In genomic region chr16:52912565-52913173, GRCh38 we compare ENCODE assay signal across 8 cellular contexts.
A peak's percentile ranks its signal among the peaks of the same experiment; 100 is the strongest.
DNase-seq lines count a peak whose midpoint lies in the region; ATAC-seq, FAIRE-seq and TF ChIP-seq lines count a peak whose summit lies in the region.

No MANE protein-coding gene starts in this region.

- H3K56ac ChIP-seq in H1 (replicated peaks; ENCODE audit: insufficient read length, low read depth, low read length) = no peak overlapping the region

- no peaks in the 10 kb centered on the region for H3K27me3 ChIP-seq in RWPE2 (ENCODE audit: insufficient read depth, poor library complexity, severe bottlenecking)
- no peaks in the 10 kb centered on the region for H3K27me3 ChIP-seq in H1 (replicated peaks in 1 of 4; ENCODE audit: control insufficient read depth in 3 of 4, extremely low read depth in 1 of 4, insufficient read depth in 3 of 4, low read length in 3 of 4)
- no peaks in the 10 kb centered on the region for H3K27me3 ChIP-seq in mesenchymal stem cell (ENCODE audit: control insufficient read depth in 1 of 2, insufficient read depth in 1 of 2, low read length in 2 of 2)
- no peaks in the 10 kb centered on the region for H3K27me3 ChIP-seq in upper lobe of right lung

- ATAC-seq in GM21360 (IDR thresholded peaks at IDR 0.05; ENCODE audit: unreplicated experiment) = peak; percentile 59
- ATAC-seq in RWPE2 (ENCODE audit: low read depth) = peak; percentile 88
- peak; percentile 86 for ATAC-seq in upper lobe of right lung
- ATAC-seq in GM21529 (IDR thresholded peaks at IDR 0.05; ENCODE audit: unreplicated experiment) = no peak

- H2BK5ac ChIP-seq in H1 (ENCODE audit: low read depth, low read length) (no peak overlapping the region), mesenchymal stem cell (ENCODE audit: low read depth, low read length, poor library complexity, severe bottlenecking) (no peak overlapping the region)

- H3K9ac ChIP-seq in H1 (replicated peaks in 1 of 4; ENCODE audit: extremely low read depth in 1 of 4, low read depth in 3 of 4, low read length in 3 of 4) = no peak overlapping the region
- no peak overlapping the region for H3K9ac ChIP-seq in mesenchymal stem cell (ENCODE audit: low read length)

- POLR2A ChIA-PET in H1 (lab: Charles Lee; ENCODE audit: partially characterized antibody) = no interaction called here

- no peak overlapping the region for H3K27ac ChIP-seq in RWPE2 (ENCODE audit: poor library complexity, severe bottlenecking)
- H3K27ac ChIP-seq in H1 (ENCODE audit: low read depth, low read length) = no peak overlapping the region
- no peak overlapping the region for H3K27ac ChIP-seq in mesenchymal stem cell (ENCODE audit: low read length, poor library complexity, severe bottlenecking)
- H3K27ac ChIP-seq in upper lobe of right lung = no peak overlapping the region

- H2BK15ac ChIP-seq in H1 (ENCODE audit: low read length) (no peak overlapping the region), mesenchymal stem cell (ENCODE audit: low read depth, poor library complexity, severe bottlenecking) (no peak overlapping the region)

- FAIRE-seq in H1 (lab: Jason Lieb, UNC) = peak; percentile 94

- H3K79me1 ChIP-seq in H1 (ENCODE audit: low read depth, low read length) = no peaks in the 10 kb centered on the region
- no peaks in the 10 kb centered on the region for H3K79me1 ChIP-seq in mesenchymal stem cell (replicated peaks; ENCODE audit: low read length, poor library complexity, severe bottlenecking)

- H4K20me1 ChIP-seq in H1 (replicated peaks in 1 of 2; ENCODE audit: control insufficient read depth in 1 of 2, insufficient read depth in 2 of 2, low read length in 2 of 2) = no peaks in the 10 kb centered on the region

- no peaks in the 10 kb centered on the region for H3K9me3 ChIP-seq in RWPE2 (ENCODE audit: severe bottlenecking)
- no peaks in the 10 kb centered on the region for H3K9me3 ChIP-seq in H1 (ENCODE audit: insufficient read depth in 2 of 2, low read depth in 1 of 2, low read length in 1 of 2)
- H3K9me3 ChIP-seq in mesenchymal stem cell (ENCODE audit: control insufficient read depth, low read length) = no peaks in the 10 kb centered on the region
- H3K9me3 ChIP-seq in upper lobe of right lung = no peaks in the 10 kb centered on the region

- intact Hi-C loops in upper lobe of right lung (cut with DNase I) = no loop called here

- no peak for TF ChIP-seq POLR2A in H1 (IDR thresholded peaks at IDR 0.05; ENCODE audit: control extremely low read depth in 1 of 2, low read depth in 2 of 2, low read length in 2 of 2)

- H3K4ac ChIP-seq in H1 (replicated peaks; ENCODE audit: insufficient read length, low read depth, low read length) (no peak overlapping the region), mesenchymal stem cell (ENCODE audit: low read depth in 1 of 2, low read length in 2 of 2) (no peak overlapping the region)

- DNase-seq in DMS53 treated with DMSO at 0.1 percent for 48 hours (lab: John Stamatoyannopoulos, UW; ENCODE audit: unreplicated experiment) = peak; percentile 68
- DNase-seq in RWPE2 (ENCODE audit: low spot score) = no peak
- peak; percentile 33 to 82 for DNase-seq in H1 (ENCODE audit: low read depth in 1 of 2, low spot score in 2 of 2)
- peak; percentile 31 for DNase-seq in mesenchymal stem cell
- peak; percentile 66 for DNase-seq in upper lobe of right lung

- H2AFZ ChIP-seq in H1 (ENCODE audit: low read length) = no peak overlapping the region
- H2AFZ ChIP-seq in mesenchymal stem cell (ENCODE audit: low read depth, low read length) = no peak overlapping the region

- H3K23ac ChIP-seq in H1 (ENCODE audit: insufficient read length) (no peak overlapping the region), mesenchymal stem cell (ENCODE audit: low read length in 2 of 2) (no peak overlapping the region)

- WGBS in H1 (ENCODE audit: extremely low coverage in 1 of 2, insufficient coverage in 1 of 2, insufficient read length in 1 of 2, insufficient replicate concordance in 2 of 2, low coverage in 1 of 2, low lambda C conversion rate in 2 of 2, missing lambda C conversion rate in 1 of 2), 2 experiments = 19% methylated on average over 7 of the region's 7 CpGs; no CpG with 5 or more reads in 1 of the 2 experiments
- 15% methylated on average over 5 of the region's 7 CpGs for WGBS in mesenchymal stem cell

- TF ChIP-seq EP300 in H1 (IDR thresholded peaks at IDR 0.05; ENCODE audit: borderline replicate concordance in 1 of 2, low read depth in 2 of 2, low read length in 2 of 2) = no peak

- no peak overlapping the region for H3K18ac ChIP-seq in H1 (ENCODE audit: extremely low read depth, low read length)
- no peak overlapping the region for H3K18ac ChIP-seq in mesenchymal stem cell (ENCODE audit: low read depth in 1 of 2, low read length in 2 of 2)

- CTCF ChIA-PET in H1 (lab: Charles Lee; ENCODE audit: partially characterized antibody) = interaction anchor here (0.6 to 7.6 kb wide), 59 partner anchors 12 to 853 kb away, joined by 3 to 78 read pairs (median 3); no protein-coding TSS in a partner anchor

- H3K4me2 ChIP-seq in H1 (ENCODE audit: insufficient read depth in 1 of 2, low read depth in 2 of 2, low read length in 2 of 2) (no peak overlapping the region), mesenchymal stem cell (ENCODE audit: low read length, poor library complexity, severe bottlenecking) (no peak overlapping the region)

- H3K79me2 ChIP-seq in H1 (ENCODE audit: control insufficient read depth in 1 of 2, insufficient read depth in 2 of 2, low read length in 2 of 2) = no peaks in the 10 kb centered on the region

- no peak overlapping the region for H2BK20ac ChIP-seq in H1 (ENCODE audit: low read length)

- H3K14ac ChIP-seq in H1 (ENCODE audit: insufficient read length) (no peak overlapping the region), mesenchymal stem cell (ENCODE audit: low read length in 2 of 2) (no peak overlapping the region)

- H2AK5ac ChIP-seq in H1 (ENCODE audit: low read depth, low read length) (no peak overlapping the region), mesenchymal stem cell (ENCODE audit: low read length, severe bottlenecking) (no peak overlapping the region)

- no peaks in the 10 kb centered on the region for H3K23me2 ChIP-seq in H1 (ENCODE audit: low read depth, low read length)

- H3K36me3 ChIP-seq in RWPE2 (ENCODE audit: low read depth) = no peaks in the 10 kb centered on the region
- no peaks in the 10 kb centered on the region for H3K36me3 ChIP-seq in H1 (ENCODE audit: control insufficient read depth in 2 of 4, insufficient read depth in 4 of 4, low read length in 3 of 4)
- no peaks in the 10 kb centered on the region for H3K36me3 ChIP-seq in mesenchymal stem cell (ENCODE audit: control insufficient read depth in 1 of 2, insufficient read depth in 2 of 2, low read depth in 1 of 2, low read length in 2 of 2)
- H3K36me3 ChIP-seq in upper lobe of right lung = no peaks in the 10 kb centered on the region

- H2BK12ac ChIP-seq in H1 (ENCODE audit: low read depth, low read length) (no peak overlapping the region), mesenchymal stem cell (ENCODE audit: low read length in 2 of 2) (no peak overlapping the region)

- H4K8ac ChIP-seq in H1 (ENCODE audit: extremely low read depth, insufficient read depth, low read length) = no peak overlapping the region
- H4K8ac ChIP-seq in mesenchymal stem cell (ENCODE audit: low read length) = no peak overlapping the region

- H4K91ac ChIP-seq in H1 (replicated peaks; ENCODE audit: insufficient read length, low read length) (no peak overlapping the region), mesenchymal stem cell (ENCODE audit: low read length) (no peak overlapping the region)

- H2BK120ac ChIP-seq in H1 (replicated peaks; ENCODE audit: low read depth, low read length) (no peak overlapping the region), mesenchymal stem cell (ENCODE audit: low read depth, low read length) (no peak overlapping the region)

- no peak overlapping the region for H4K5ac ChIP-seq in H1 (ENCODE audit: insufficient read length, low read depth, low read length)

- peak; percentile 87 for TF ChIP-seq CTCF in LNCAP (IDR thresholded peaks at IDR 0.05)
- peak; percentile 95 for TF ChIP-seq CTCF in RWPE2 (IDR thresholded peaks at IDR 0.05; ENCODE audit: poor library complexity, severe bottlenecking)
- peak; percentile 72 to 89 (median 88) for TF ChIP-seq CTCF in H1 (IDR thresholded peaks at IDR 0.05; ENCODE audit: control extremely low read depth in 1 of 3, insufficient read depth in 1 of 3, low read depth in 1 of 3, low read length in 3 of 3)
- TF ChIP-seq CTCF in upper lobe of right lung (IDR thresholded peaks at IDR 0.05) = peak; percentile 76

- H3K4me3 ChIP-seq in RWPE2 (ENCODE audit: severe bottlenecking) = no peak overlapping the region
- no peak overlapping the region for H3K4me3 ChIP-seq in H1 (ENCODE audit: extremely low read depth in 1 of 4, insufficient read depth in 2 of 4, low read depth in 3 of 4, low read length in 4 of 4)
- no peak overlapping the region for H3K4me3 ChIP-seq in mesenchymal stem cell (ENCODE audit: insufficient read depth in 1 of 2, low read depth in 1 of 2, low read length in 2 of 2)
- no peak overlapping the region for H3K4me3 ChIP-seq in upper lobe of right lung

- peak; percentile 89 to 91 for TF ChIP-seq RAD21 in H1 (IDR thresholded peaks at IDR 0.05 in 1 of 2, conservative IDR thresholded peaks at IDR 0.05 in 1 of 2; ENCODE audit: low read depth in 2 of 2, low read length in 2 of 2)

- H3K4me1 ChIP-seq in RWPE2 (ENCODE audit: insufficient read depth, poor library complexity, severe bottlenecking) = no peaks in the 10 kb centered on the region
- H3K4me1 ChIP-seq in H1 (replicated peaks in 1 of 4; ENCODE audit: control insufficient read depth in 3 of 4, insufficient read depth in 4 of 4, low read length in 3 of 4) = no peaks in the 10 kb centered on the region; a peak in 1 of 7 replicates
- H3K4me1 ChIP-seq in mesenchymal stem cell (ENCODE audit: control insufficient read depth, insufficient read depth, low read depth, low read length) = no peaks in the 10 kb centered on the region
- H3K4me1 ChIP-seq in upper lobe of right lung = no peaks in the 10 kb centered on the region

TF ChIP-seq in H1, 55 proteins besides CTCF, POLR2A, EP300 and RAD21:
- TF ChIP-seq RBBP5 (IDR thresholded peaks at IDR 0.05; ENCODE audit: borderline replicate concordance, low read depth, low read length) = no peak
TF ChIP-seq in H1: peak in this region for 0.
